ENCODE assay signal across 29 cellular contexts in genomic region chr7:87561102-87561501, GRCh38. TPM values are rescaled to one million over a fixed set of nuclear protein-coding genes. Genes with fewer than 3 reads are reported as not detected.
"Had no signal": no experiment of that assay in that cellular context is flagged by ENCODE, and none has a peak within 500 bp of the region (broad histone marks: within the 10 kb centered on the region; RNA-seq: fewer than 3 reads in every experiment).

No MANE protein-coding gene starts in this region.

- H3K9me3 Mint-ChIP-seq: immature natural killer cell; memory B cell; natural killer cell treated with Interleukin-12 subunit alpha and Interleukin-12 subunit beta and Interleukin-15 and Interleukin-18, amount 100 ng/mL, for 72 hours; stimulated activated memory B cell treated with anti-CD40 and anti-IgM and Interleukin-4, amounts not matched to agents 10 μg/mL and 1 μg/mL and 100 μg/mL, for 72 hours; stimulated activated naive CD8-positive, alpha-beta T cell treated with anti-CD3 and anti-CD28 coated beads, Interleukin-15, amount 100 ng/mL, for 72 hours; type B pancreatic cell had no signal

- H3K27ac ChIP-seq: left ventricle myocardium inferior, ovary, right atrium auricular region, right lobe of liver, tibial nerve, uterus had no signal

- DNase-seq: hypothalamus; immature natural killer cell; kidney; left colon; left ventricle myocardium inferior; midbrain; mucosa of descending colon; naive thymus-derived CD4-positive, alpha-beta T cell; ovary; right lobe of liver; stimulated activated CD4-positive, alpha-beta T cell treated with anti-CD3 and anti-CD28 coated beads, Interleukin-1b, Interleukin-23, amount 100 ng/mL, for 48 hours; stimulated activated CD4-positive, alpha-beta T cell treated with anti-CD3 and anti-CD28 coated beads, Interleukin-2, amount 100 ng/mL, for 48 hours; stimulated activated CD4-positive, alpha-beta T cell treated with anti-CD3 and anti-CD28 coated beads, Interleukin-4, amount 100 ng/mL, for 4 hours; stimulated activated CD8-positive, alpha-beta memory T cell treated with anti-CD3 and anti-CD28 coated beads, Interleukin-4, amount 100 ng/mL, for 48 hours; stimulated activated naive CD4-positive, alpha-beta T cell treated with Interleukin-2 at 50 U/mL for 16 hours; stimulated activated naive CD8-positive, alpha-beta T cell treated with anti-CD3 and anti-CD28 coated beads, Interleukin-15, amount 100 ng/mL, for 72 hours; substantia nigra; uterus had no signal

- H3K27me3 Mint-ChIP-seq: memory B cell; natural killer cell treated with Interleukin-12 subunit alpha and Interleukin-12 subunit beta and Interleukin-15 and Interleukin-18, amount 100 ng/mL, for 72 hours; progenitor cell of endocrine pancreas; stimulated activated memory B cell treated with anti-CD40 and anti-IgM and Interleukin-4, amounts not matched to agents 10 μg/mL and 1 μg/mL and 100 μg/mL, for 72 hours; stimulated activated naive CD8-positive, alpha-beta T cell treated with anti-CD3 and anti-CD28 coated beads, Interleukin-15, amount 100 ng/mL, for 72 hours; type B pancreatic cell had no signal

- H3K36me3 Mint-ChIP-seq: memory B cell; natural killer cell treated with Interleukin-12 subunit alpha and Interleukin-12 subunit beta and Interleukin-15 and Interleukin-18, amount 100 ng/mL, for 72 hours; stimulated activated memory B cell treated with anti-CD40 and anti-IgM and Interleukin-4, amounts not matched to agents 10 μg/mL and 1 μg/mL and 100 μg/mL, for 72 hours; type B pancreatic cell had no signal

- H3K9me3 ChIP-seq: left ventricle myocardium inferior, mucosa of descending colon, ovary, right atrium auricular region, right lobe of liver, tibial nerve, uterus had no signal

- FAIRE-seq: islet of Langerhans, kidney had no signal

- ATAC-seq: left colon; mucosa of descending colon; naive thymus-derived CD4-positive, alpha-beta T cell; natural killer cell treated with Interleukin-12 subunit alpha and Interleukin-12 subunit beta and Interleukin-15 and Interleukin-18, amount 100 ng/mL, for 72 hours; right lobe of liver; stimulated activated memory B cell treated with anti-CD40 and anti-IgM and Interleukin-4, amounts not matched to agents 10 μg/mL and 1 μg/mL and 100 μg/mL, for 72 hours; stimulated activated naive CD8-positive, alpha-beta T cell treated with anti-CD3 and anti-CD28 coated beads, Interleukin-15, amount 100 ng/mL, for 72 hours had no signal

- H3K36me3 ChIP-seq: ovary, right atrium auricular region, right lobe of liver, tibial nerve, uterus had no signal

- H3K27me3 ChIP-seq: ovary, right atrium auricular region, right lobe of liver, tibial nerve, uterus had no signal

- H3K27ac Mint-ChIP-seq: immature natural killer cell; memory B cell; naive thymus-derived CD4-positive, alpha-beta T cell; natural killer cell treated with Interleukin-12 subunit alpha and Interleukin-12 subunit beta and Interleukin-15 and Interleukin-18, amount 100 ng/mL, for 72 hours; progenitor cell of endocrine pancreas; stimulated activated memory B cell treated with anti-CD40 and anti-IgM and Interleukin-4, amounts not matched to agents 10 μg/mL and 1 μg/mL and 100 μg/mL, for 72 hours; stimulated activated naive CD8-positive, alpha-beta T cell treated with anti-CD3 and anti-CD28 coated beads, Interleukin-15, amount 100 ng/mL, for 72 hours; type B pancreatic cell had no signal

- H3K4me1 ChIP-seq: left ventricle myocardium inferior, right atrium auricular region, tibial nerve, uterus had no signal

- H3K4me3 ChIP-seq: left ventricle myocardium inferior, lung, mucosa of descending colon, ovary, right atrium auricular region, right lobe of liver, smooth muscle cell, tibial nerve, uterus had no signal

- H3K4me3 Mint-ChIP-seq: immature natural killer cell; memory B cell; naive thymus-derived CD4-positive, alpha-beta T cell; natural killer cell treated with Interleukin-12 subunit alpha and Interleukin-12 subunit beta and Interleukin-15 and Interleukin-18, amount 100 ng/mL, for 72 hours; stimulated activated memory B cell treated with anti-CD40 and anti-IgM and Interleukin-4, amounts not matched to agents 10 μg/mL and 1 μg/mL and 100 μg/mL, for 72 hours; stimulated activated naive CD8-positive, alpha-beta T cell treated with anti-CD3 and anti-CD28 coated beads, Interleukin-15, amount 100 ng/mL, for 72 hours; type B pancreatic cell had no signal

- H3K4me2 ChIP-seq: smooth muscle cell had no signal

- H3K4me1 Mint-ChIP-seq: memory B cell had no signal

RNA-seq across cellular contexts. Expression of gene ABCB1, which starts 39.6 kb away (rescaled TPM):
- total RNA-seq: myocyte had no signal
